Comparison of ENCODE assay signal across 1 cellular context in genomic region chr18:13823707-13824395, GRCh38.
TF ChIP-seq lines count a peak whose summit lies in the region.

MC5R (plus strand) TSS chr18:13824149; CDS start chr18:13825766, 1,617 bp downstream.

TF ChIP-seq in HepG2, 621 proteins besides CTCF, POLR2A, EP300 and RAD21 (continued from another document):
- TF ChIP-seq, protein P1, sequence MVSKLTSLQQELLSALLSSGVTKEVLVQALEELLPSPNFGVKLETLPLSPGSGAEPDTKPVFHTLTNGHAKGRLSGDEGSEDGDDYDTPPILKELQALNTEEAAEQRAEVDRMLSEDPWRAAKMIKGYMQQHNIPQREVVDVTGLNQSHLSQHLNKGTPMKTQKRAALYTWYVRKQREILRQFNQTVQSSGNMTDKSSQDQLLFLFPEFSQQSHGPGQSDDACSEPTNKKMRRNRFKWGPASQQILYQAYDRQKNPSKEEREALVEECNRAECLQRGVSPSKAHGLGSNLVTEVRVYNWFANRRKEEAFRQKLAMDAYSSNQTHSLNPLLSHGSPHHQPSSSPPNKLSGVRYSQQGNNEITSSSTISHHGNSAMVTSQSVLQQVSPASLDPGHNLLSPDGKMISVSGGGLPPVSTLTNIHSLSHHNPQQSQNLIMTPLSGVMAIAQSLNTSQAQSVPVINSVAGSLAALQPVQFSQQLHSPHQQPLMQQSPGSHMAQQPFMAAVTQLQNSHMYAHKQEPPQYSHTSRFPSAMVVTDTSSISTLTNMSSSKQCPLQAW (CRISPR knock-in tag; IDR thresholded peaks at IDR 0.05), result no peak
- TF ChIP-seq, protein P2, sequence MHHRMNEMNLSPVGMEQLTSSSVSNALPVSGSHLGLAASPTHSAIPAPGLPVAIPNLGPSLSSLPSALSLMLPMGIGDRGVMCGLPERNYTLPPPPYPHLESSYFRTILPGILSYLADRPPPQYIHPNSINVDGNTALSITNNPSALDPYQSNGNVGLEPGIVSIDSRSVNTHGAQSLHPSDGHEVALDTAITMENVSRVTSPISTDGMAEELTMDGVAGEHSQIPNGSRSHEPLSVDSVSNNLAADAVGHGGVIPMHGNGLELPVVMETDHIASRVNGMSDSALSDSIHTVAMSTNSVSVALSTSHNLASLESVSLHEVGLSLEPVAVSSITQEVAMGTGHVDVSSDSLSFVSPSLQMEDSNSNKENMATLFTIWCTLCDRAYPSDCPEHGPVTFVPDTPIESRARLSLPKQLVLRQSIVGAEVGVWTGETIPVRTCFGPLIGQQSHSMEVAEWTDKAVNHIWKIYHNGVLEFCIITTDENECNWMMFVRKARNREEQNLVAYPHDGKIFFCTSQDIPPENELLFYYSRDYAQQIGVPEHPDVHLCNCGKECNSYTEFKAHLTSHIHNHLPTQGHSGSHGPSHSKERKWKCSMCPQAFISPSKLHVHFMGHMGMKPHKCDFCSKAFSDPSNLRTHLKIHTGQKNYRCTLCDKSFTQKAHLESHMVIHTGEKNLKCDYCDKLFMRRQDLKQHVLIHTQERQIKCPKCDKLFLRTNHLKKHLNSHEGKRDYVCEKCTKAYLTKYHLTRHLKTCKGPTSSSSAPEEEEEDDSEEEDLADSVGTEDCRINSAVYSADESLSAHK (CRISPR knock-in tag; IDR thresholded peaks at IDR 0.05; ENCODE audit: borderline replicate concordance), result no peak
- TF ChIP-seq SPEN (CRISPR knock-in tag; IDR thresholded peaks at IDR 0.05; ENCODE audit: low read depth) (0 out of 2 replicates have a peak, but pooled peaks have one; percentile 38), ZNF776 (CRISPR knock-in tag; IDR thresholded peaks at IDR 0.05) (no peak), ZNF441 (CRISPR knock-in tag; IDR thresholded peaks at IDR 0.05; ENCODE audit: borderline replicate concordance) (no peak), GABPB1 (CRISPR knock-in tag; IDR thresholded peaks at IDR 0.05) (peak; percentile 57; the same call in 1 of the 2 replicates)
- TF ChIP-seq, protein P3, sequence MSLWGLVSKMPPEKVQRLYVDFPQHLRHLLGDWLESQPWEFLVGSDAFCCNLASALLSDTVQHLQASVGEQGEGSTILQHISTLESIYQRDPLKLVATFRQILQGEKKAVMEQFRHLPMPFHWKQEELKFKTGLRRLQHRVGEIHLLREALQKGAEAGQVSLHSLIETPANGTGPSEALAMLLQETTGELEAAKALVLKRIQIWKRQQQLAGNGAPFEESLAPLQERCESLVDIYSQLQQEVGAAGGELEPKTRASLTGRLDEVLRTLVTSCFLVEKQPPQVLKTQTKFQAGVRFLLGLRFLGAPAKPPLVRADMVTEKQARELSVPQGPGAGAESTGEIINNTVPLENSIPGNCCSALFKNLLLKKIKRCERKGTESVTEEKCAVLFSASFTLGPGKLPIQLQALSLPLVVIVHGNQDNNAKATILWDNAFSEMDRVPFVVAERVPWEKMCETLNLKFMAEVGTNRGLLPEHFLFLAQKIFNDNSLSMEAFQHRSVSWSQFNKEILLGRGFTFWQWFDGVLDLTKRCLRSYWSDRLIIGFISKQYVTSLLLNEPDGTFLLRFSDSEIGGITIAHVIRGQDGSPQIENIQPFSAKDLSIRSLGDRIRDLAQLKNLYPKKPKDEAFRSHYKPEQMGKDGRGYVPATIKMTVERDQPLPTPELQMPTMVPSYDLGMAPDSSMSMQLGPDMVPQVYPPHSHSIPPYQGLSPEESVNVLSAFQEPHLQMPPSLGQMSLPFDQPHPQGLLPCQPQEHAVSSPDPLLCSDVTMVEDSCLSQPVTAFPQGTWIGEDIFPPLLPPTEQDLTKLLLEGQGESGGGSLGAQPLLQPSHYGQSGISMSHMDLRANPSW (CRISPR knock-in tag; IDR thresholded peaks at IDR 0.05; ENCODE audit: borderline replicate concordance), result no peak
